ENCODE assay signal across 13 cellular contexts in genomic region chr9:109950710-109951443, GRCh38.
A peak's percentile ranks its signal among the peaks of the same experiment; 100 is the strongest.
DNase-seq lines count a peak whose midpoint lies in the region; ATAC-seq and TF ChIP-seq lines count a peak whose summit lies in the region.
"Had no signal": no experiment of that assay in that cellular context is flagged by ENCODE, and none has a peak within 500 bp of the region (broad histone marks: within the 10 kb centered on the region; RNA-seq: fewer than 3 reads in every experiment).

No MANE protein-coding gene starts in this region.

- POLR2A ChIA-PET in CD8-positive, alpha-beta memory T cell (lab: Charles Lee), result no interaction called here
- POLR2A ChIA-PET in HEK293T (lab: Yijun Ruan, JAX), result no interaction called here

- peaks cover 0 to 3% of the 10 kb centered on the region in 2 donors for H3K27me3 Mint-ChIP-seq in CD8-positive, alpha-beta memory T cell

- H3K4me1 ChIP-seq in CD8-positive, alpha-beta memory T cell (ENCODE audit: insufficient read depth, low read length), result peaks cover 8% of the 10 kb centered on the region
- H3K4me1 ChIP-seq: breast epithelium, esophagus muscularis mucosa, SJSA1 had no signal

- H3K27me3 ChIP-seq in CD8-positive, alpha-beta memory T cell (ENCODE audit: insufficient read depth, low read length, poor library complexity, severe bottlenecking), result no peaks in the 10 kb centered on the region
- H3K27me3 ChIP-seq: breast epithelium, esophagus muscularis mucosa, SJSA1 had no signal

- H3K4me1 Mint-ChIP-seq in CD8-positive, alpha-beta memory T cell, result peaks cover 0 to 11% (median 4%) of the 10 kb centered on the region in 3 donors

- no peaks in the 10 kb centered on the region for H3K36me3 Mint-ChIP-seq in CD8-positive, alpha-beta memory T cell

- H3K4me3 ChIP-seq in CD8-positive, alpha-beta memory T cell (ENCODE audit: low read length), result no peak overlapping the region
- H3K4me3 ChIP-seq: breast epithelium, esophagus muscularis mucosa, SJSA1, skin epidermis had no signal

- H3K27ac Mint-ChIP-seq in CD8-positive, alpha-beta memory T cell, result no peak overlapping the region

- no peak overlapping the region for H3K27ac ChIP-seq in CD8-positive, alpha-beta memory T cell (ENCODE audit: low read depth, low read length)
- H3K27ac ChIP-seq: breast epithelium, esophagus muscularis mucosa, SJSA1, skin epidermis had no signal

- no peaks in the 10 kb centered on the region for H3K36me3 ChIP-seq in CD8-positive, alpha-beta memory T cell (ENCODE audit: insufficient read depth, low read length)
- H3K36me3 ChIP-seq: breast epithelium, esophagus muscularis mucosa had no signal

- H3K9me3 ChIP-seq in CD8-positive, alpha-beta memory T cell (ENCODE audit: low read length), result no peaks in the 10 kb centered on the region
- H3K9me3 ChIP-seq: breast epithelium, esophagus muscularis mucosa, SJSA1 had no signal

- H3K9me3 Mint-ChIP-seq in CD8-positive, alpha-beta memory T cell, result no peaks in the 10 kb centered on the region

- peak; percentile 57 for ATAC-seq in GM18498 (IDR thresholded peaks at IDR 0.05; ENCODE audit: unreplicated experiment)
- peak; percentile 76 for ATAC-seq in GM21360 (IDR thresholded peaks at IDR 0.05; ENCODE audit: unreplicated experiment)
- ATAC-seq in HG03571 (IDR thresholded peaks at IDR 0.05; ENCODE audit: unreplicated experiment), result peak; percentile 51
- ATAC-seq in left lobe of liver, result peak; percentile 88

- CTCF ChIA-PET in CD8-positive, alpha-beta memory T cell (lab: Charles Lee), result no interaction called here
- CTCF ChIA-PET in HEK293T (lab: Yijun Ruan, JAX), result interaction anchor here (0.7 kb wide), 1 partner anchor 16 kb away, joined by 3 read pairs; no protein-coding TSS in a partner anchor

- H3K4me3 Mint-ChIP-seq in CD8-positive, alpha-beta memory T cell, result no peak overlapping the region

- no peak for DNase-seq in left lobe of liver (ENCODE audit: low spot score)
- no peak for DNase-seq in CD8-positive, alpha-beta memory T cell
- no peak for DNase-seq in NCI-H524 treated with DMSO at 0.1 percent for 48 hours (lab: John Stamatoyannopoulos, UW)
- DNase-seq in HEK293T (ENCODE audit: extremely low spot score), result no peak
- DNase-seq: DMS79, KG1 had no signal

TF ChIP-seq in HEK293T, 16 proteins besides CTCF, POLR2A, EP300 and RAD21:
- TF ChIP-seq FOXA1 (IDR thresholded peaks at IDR 0.05), result no peak
- TF ChIP-seq ELF4 (IDR thresholded peaks at IDR 0.05), result no peak
- no peak for TF ChIP-seq BHLHE40 (IDR thresholded peaks at IDR 0.05; ENCODE audit: borderline replicate concordance)
- no peak for TF ChIP-seq SUZ12 (IDR thresholded peaks at IDR 0.05)
- TF ChIP-seq PKNOX1 (IDR thresholded peaks at IDR 0.05), result no peak
- no peak for TF ChIP-seq LEF1 (IDR thresholded peaks at IDR 0.05; ENCODE audit: borderline replicate concordance)
